1 cellular context compared by ENCODE assay signal in the genomic region with DNA sequence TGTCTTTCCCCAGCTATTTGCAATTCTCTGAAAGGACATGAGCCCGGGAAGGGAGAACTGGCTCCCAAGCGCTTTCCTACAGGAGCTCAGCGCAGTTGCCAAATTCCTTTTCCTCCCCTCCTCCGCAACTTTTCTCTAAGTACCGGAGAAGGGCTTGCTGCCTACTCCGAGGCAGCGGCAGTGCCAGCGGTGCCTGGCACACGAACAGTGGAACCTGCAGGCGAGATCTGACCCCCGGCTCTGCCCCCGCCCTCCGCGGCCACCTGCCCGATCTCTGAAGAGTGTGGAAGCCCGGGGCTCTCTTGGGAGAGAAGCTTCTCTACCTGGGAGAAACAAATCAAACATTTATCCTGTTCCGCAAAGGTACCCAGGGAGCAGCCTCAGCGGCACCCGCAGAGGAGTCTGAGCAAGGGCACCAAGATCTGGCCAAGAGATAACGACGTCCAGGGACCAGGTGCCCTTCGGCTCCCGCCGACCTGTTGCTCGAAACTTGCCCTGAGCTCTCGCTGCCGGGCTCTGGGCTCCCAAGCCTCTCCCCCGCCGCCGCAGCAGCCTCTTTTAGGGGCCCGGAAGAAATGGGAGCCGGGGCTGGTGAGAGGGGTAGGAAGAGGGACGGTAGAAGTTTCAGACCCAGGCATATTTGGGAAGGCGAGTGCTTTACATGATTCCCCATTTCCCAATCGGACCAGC.
TF ChIP-seq lines count a peak whose summit lies in the region.

No MANE protein-coding gene starts in this region.

TF ChIP-seq in HepG2, 621 proteins besides CTCF, POLR2A, EP300 and RAD21:
- TF ChIP-seq AFF4 (CRISPR knock-in tag; IDR thresholded peaks at IDR 0.05) (no peak), AGO1 (IDR thresholded peaks at IDR 0.05; ENCODE audit: low read depth, low read length, poor library complexity, severe bottlenecking) (peak; percentile 1)
